In genomic region chr4:102730968-102731533, GRCh38 we compare ENCODE assay signal across 13 cellular contexts. TPM values are rescaled to one million over a fixed set of nuclear protein-coding genes. Genes with fewer than 3 reads are reported as not detected.
A peak's percentile ranks its signal among the peaks of the same experiment; 100 is the strongest.
DNase-seq lines count a peak whose midpoint lies in the region; ATAC-seq, FAIRE-seq and TF ChIP-seq lines count a peak whose summit lies in the region.
"Had no signal": no experiment of that assay in that cellular context is flagged by ENCODE, and none has a peak within 500 bp of the region (broad histone marks: within the 10 kb centered on the region; RNA-seq: fewer than 3 reads in every experiment).

No MANE protein-coding gene starts in this region.

- H2AFZ ChIP-seq in HepG2 (ENCODE audit: low read length): no peak overlapping the region

- H3K27me3 ChIP-seq in BJ (ENCODE audit: control insufficient read depth, insufficient read depth, low read length) (no peaks in the 10 kb centered on the region), brain microvascular endothelial cell (replicated peaks) (no peaks in the 10 kb centered on the region), HepG2 (ENCODE audit: control insufficient read depth in 1 of 2, insufficient read depth in 2 of 2, low read length in 2 of 2) (no peaks in the 10 kb centered on the region)
- H3K27me3 ChIP-seq: breast epithelium, right atrium auricular region had no signal

- BruUV-seq in HepG2 (replicated peaks; lab: Mats Ljungman, UMichigan): no TSS peak

- intact Hi-C loops in HepG2 (cut with micrococcal nuclease; ENCODE audit: unreplicated experiment): no loop called here

- H3K27ac ChIP-seq in brain microvascular endothelial cell (no peak overlapping the region), HepG2 (ENCODE audit: extremely low read length, insufficient read depth, low read length) (no peak overlapping the region)
- H3K27ac ChIP-seq: breast epithelium, right atrium auricular region had no signal

- POLR2A ChIA-PET in BJ (lab: Charles Lee) (no interaction called here), HepG2 (lab: Yijun Ruan, JAX) (no interaction called here)

- H3K79me2 ChIP-seq in HepG2 (ENCODE audit: insufficient read depth, low read length): peaks cover 5% of the 10 kb centered on the region

- CTCF ChIA-PET in BJ (lab: Yijun Ruan, JAX) (interaction anchor here (1.3 kb wide), 1 partner anchor 16 kb away, joined by 4 read pairs; no protein-coding TSS in a partner anchor), HepG2 (lab: Yijun Ruan, JAX; ENCODE audit: low intra/inter-chr PET ratio, low total read pairs) (no interaction called here)

- TF ChIP-seq RAD21 in HepG2 (CRISPR knock-in tag; IDR thresholded peaks at IDR 0.05): peak; percentile 22; the same call in 1 of the 2 replicates

- H4K20me1 ChIP-seq in HepG2 (ENCODE audit: insufficient read depth, low read length): no peaks in the 10 kb centered on the region

- H3K9ac ChIP-seq in HepG2 (ENCODE audit: insufficient read depth, low read depth, low read length): no peak overlapping the region

- in situ Hi-C loops in brain microvascular endothelial cell (cut with HindIII; ENCODE audit: low pct_ligation_motif_present, low sequenced_read_pairs): no loop called here
- in situ Hi-C loops in HepG2 (cut with HindIII; ENCODE audit: extremely low pct_ligation_motif_present, low pct_unique_long_range_greater_than_20kb): no loop called here

- DNase-seq in BJ (ENCODE audit: low read depth) (no peak), HuH-7 (ENCODE audit: low spot score) (peak; percentile 34), brain microvascular endothelial cell (no peak), HepG2 (ENCODE audit: low spot score) (peak; percentile 33), kidney glomerular epithelial cell (lab: John Stamatoyannopoulos, UW) (no peak)
- no peak for DNase-seq in stimulated activated CD4-positive, alpha-beta T cell treated with anti-CD3 and anti-CD28 coated beads, Interleukin-4, amount 100 ng/mL, for 24 hours
- DNase-seq: activated effector memory CD4-positive, alpha-beta T cell treated with Interleukin-2 at 50 U/mL for 16 hours; NCI-H1694 treated with DMSO at 0.1 percent for 48 hours; T-helper 2 cell had no signal

- H3K4me3 ChIP-seq in BJ (ENCODE audit: low read depth, low read length) (no peak overlapping the region), brain microvascular endothelial cell (ENCODE audit: low read depth, low read length) (no peak overlapping the region), HepG2 (replicated peaks in 1 of 3; ENCODE audit: insufficient read depth in 1 of 3, low read depth in 2 of 3, low read length in 3 of 3) (no peak overlapping the region)
- H3K4me3 ChIP-seq: breast epithelium, right atrium auricular region had no signal

- H3K9me3 ChIP-seq in HepG2 (ENCODE audit: low read length): no peaks in the 10 kb centered on the region
- H3K9me3 ChIP-seq: breast epithelium had no signal

- peaks cover 42% of the 10 kb centered on the region for H3K4me1 ChIP-seq in HepG2 (ENCODE audit: insufficient read depth, low read length)
- H3K4me1 ChIP-seq: breast epithelium had no signal

- TF ChIP-seq EP300 in HepG2 (IDR thresholded peaks at IDR 0.05; ENCODE audit: low read depth in 2 of 2, low read length in 2 of 2): no peak
- TF ChIP-seq EP300 in HepG2 (CRISPR knock-in tag; IDR thresholded peaks at IDR 0.05; ENCODE audit: borderline replicate concordance): no peak

- TF ChIP-seq CTCF in BJ (IDR thresholded peaks at IDR 0.05; ENCODE audit: insufficient read depth, low read depth, low read length) (peak; percentile 15; the same call in 1 of the 2 replicates), brain microvascular endothelial cell (IDR thresholded peaks at IDR 0.05; ENCODE audit: low read depth, low read length, missing control alignments) (peak; percentile 38), HepG2 (CRISPR knock-in tag; IDR thresholded peaks at IDR 0.05) (peak; percentile 43; the same call in 1 of the 2 replicates)

- H3K36me3 ChIP-seq in BJ (ENCODE audit: control insufficient read depth, insufficient read depth, low read length): no peaks in the 10 kb centered on the region
- H3K36me3 ChIP-seq in brain microvascular endothelial cell (replicated peaks): no peaks in the 10 kb centered on the region
- H3K36me3 ChIP-seq in HepG2 (replicated peaks in 1 of 2; ENCODE audit: control insufficient read depth in 1 of 2, insufficient read depth in 2 of 2, low read length in 2 of 2): 0 out of 5 replicates have a peak, but pooled peaks cover 0 to 1% of the 10 kb centered on the region in 2 experiments
- H3K36me3 ChIP-seq: breast epithelium, right atrium auricular region had no signal

- ATAC-seq in HepG2: peak; percentile 84
- ATAC-seq in GM18519 (IDR thresholded peaks at IDR 0.05; ENCODE audit: low FRiP score, unreplicated experiment): no peak
- no peak for ATAC-seq in GM18858 (IDR thresholded peaks at IDR 0.05; ENCODE audit: unreplicated experiment)

- FAIRE-seq in HepG2 (lab: Jason Lieb, UNC): no peak

- no peak overlapping the region for H3K4me2 ChIP-seq in HepG2 (ENCODE audit: low read depth, low read length)

- WGBS in HepG2 (ENCODE audit: low lambda C conversion rate): 97% methylated on average over 5 of the region's 5 CpGs

- TF ChIP-seq POLR2A in HepG2 (IDR thresholded peaks at IDR 0.05; ENCODE audit: insufficient read depth in 1 of 2, low read depth in 2 of 2, low read length in 2 of 2): no peak

TF ChIP-seq in HepG2, 621 proteins besides CTCF, POLR2A, EP300 and RAD21:
- no peak for TF ChIP-seq CHD4 (IDR thresholded peaks at IDR 0.05; ENCODE audit: borderline replicate concordance, low read length)
- TF ChIP-seq ZBTB33 (CRISPR knock-in tag; IDR thresholded peaks at IDR 0.05): peak; percentile 68; the same call in 1 of the 2 replicates
- 0 out of 2 replicates have a peak, but pooled peaks have one; percentile 52 for TF ChIP-seq ZNF543 (CRISPR knock-in tag; IDR thresholded peaks at IDR 0.05)
- TF ChIP-seq SMC3 (IDR thresholded peaks at IDR 0.05; ENCODE audit: low read length): peak; percentile 42
- TF ChIP-seq STAG1 (CRISPR knock-in tag; IDR thresholded peaks at IDR 0.05): peak; percentile 48
- no peak for TF ChIP-seq HNF1B (CRISPR knock-in tag; IDR thresholded peaks at IDR 0.05)

RNA-seq across cellular contexts. Expression of gene MANBA, which starts 29.7 kb away (rescaled TPM):
- 6.3 and 8.6 TPM in 2 replicates for polyA plus RNA-seq in BJ (2011; rRNA removed)
- polyA minus RNA-seq in BJ (2011; rRNA and poly(A)+ RNA removed): 5.7 and 6.9 TPM in 2 replicates
- 17.1 and 33.3 TPM in 2 replicates for total RNA-seq in HepG2 (2016; rRNA removed; fragmentation: Illumina TruSeq; extraction: Trizol)
- 13.0 and 17.3 TPM in 2 replicates for total RNA-seq in HepG2 (2016; cell fraction: cytosol; rRNA removed; fragmentation: Illumina TruSeq; extraction: Trizol; ENCODE audit: low read depth)
- 15.2 and 34.6 TPM in 2 replicates for total RNA-seq in HepG2 (2016; cell fraction: insoluble cytoplasmic fraction; rRNA removed; fragmentation: Illumina TruSeq; extraction: Trizol)
- total RNA-seq in HepG2 (2016; cell fraction: membrane; rRNA removed; fragmentation: Illumina TruSeq; extraction: Trizol): 11.0 and 13.6 TPM in 2 replicates
- total RNA-seq in HepG2 (2016; cell fraction: nucleus; rRNA removed; fragmentation: Illumina TruSeq; extraction: Trizol): 32.1 and 36.1 TPM in 2 replicates
- 11.7 and 11.9 TPM in 2 replicates for polyA plus RNA-seq in HepG2 (2011; rRNA removed)
- polyA plus RNA-seq in HepG2 (2011; cell fraction: cytosol; rRNA removed): 7.6 and 12.6 TPM in 2 replicates
- 17.6 and 20.6 TPM in 2 replicates for polyA plus RNA-seq in HepG2 (2011; cell fraction: nucleus; rRNA removed)
- polyA plus RNA-seq in HepG2 (2012): 30.1 and 31.4 TPM in 2 replicates
- polyA plus RNA-seq in HepG2 (2016; cell fraction: cytosol; fragmentation: Illumina TruSeq; extraction: Trizol; ENCODE audit: low read depth): 1.2 and 1.4 TPM in 2 replicates
- polyA plus RNA-seq in HepG2 (2016; cell fraction: insoluble cytoplasmic fraction; fragmentation: Illumina TruSeq; extraction: Trizol; ENCODE audit: low read depth): 8.8 and 10.0 TPM in 2 replicates
- polyA plus RNA-seq in HepG2 (2016; cell fraction: membrane; fragmentation: Illumina TruSeq; extraction: Trizol; ENCODE audit: low read depth): 3.3 and 3.9 TPM in 2 replicates
- 28.0 and 30.1 TPM in 2 replicates for polyA plus RNA-seq in HepG2 (2016; cell fraction: nucleus; fragmentation: Illumina TruSeq; extraction: Trizol; ENCODE audit: insufficient read depth, low read depth)
- 10.8 and 29.4 TPM in 2 replicates for polyA minus RNA-seq in HepG2 (2011; rRNA and poly(A)+ RNA removed; ENCODE audit: low replicate concordance)
- polyA minus RNA-seq in HepG2 (2011; cell fraction: cytosol; rRNA and poly(A)+ RNA removed): 14.9 and 17.1 TPM in 2 replicates
- polyA minus RNA-seq in HepG2 (2011; cell fraction: nucleus; rRNA and poly(A)+ RNA removed): 39.5 and 40.0 TPM in 2 replicates

Comparison
In these comparisons a context has a peak if more than half of its experiments do, and no peak if none do; other contexts are left out.
1. DNase-seq: peak in HuH-7 (single experiment) and HepG2 (single experiment); none in BJ (single experiment), brain microvascular endothelial cell (single experiment), kidney glomerular epithelial cell (single experiment) and stimulated activated CD4-positive, alpha-beta T cell treated with anti-CD3 and anti-CD28 coated beads, Interleukin-4, amount 100 ng/mL, for 24 hours (single experiment).
2. Peak in every context shown above with its lines, with median percentiles within 50 percentile points of each other: CTCF ChIP-seq.